Comparison of ENCODE assay signal across 19 cellular contexts in the genomic region with DNA sequence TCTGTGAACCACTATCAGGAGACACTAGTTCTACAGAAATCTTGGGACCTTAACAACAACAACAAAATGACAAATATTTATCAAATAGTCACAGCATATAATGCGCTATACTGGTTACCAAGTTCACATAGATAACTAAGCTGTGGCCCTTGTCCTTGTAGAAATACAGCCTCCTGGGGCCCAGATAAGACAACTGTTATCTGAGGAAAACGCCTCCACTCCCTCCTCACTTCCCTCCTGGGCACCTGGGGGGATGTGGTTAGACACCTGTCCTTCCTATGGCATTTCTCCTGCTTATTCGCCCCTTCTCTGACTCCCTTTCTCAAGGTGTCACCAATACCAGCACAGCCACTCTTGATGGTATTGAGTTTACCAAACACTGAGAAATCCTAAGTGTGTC.
DNase-seq lines count a peak whose midpoint lies in the region; ATAC-seq, FAIRE-seq and TF ChIP-seq lines count a peak whose summit lies in the region.
"Had no signal": no experiment of that assay in that cellular context is flagged by ENCODE, and none has a peak within 500 bp of the region (broad histone marks: within the 10 kb centered on the region; RNA-seq: fewer than 3 reads in every experiment).

No MANE protein-coding gene starts in this region.

- no peaks in the 10 kb centered on the region; a peak in 1 of 22 replicates for H3K9me3 ChIP-seq in BLaER1 treated with 17β-estradiol and CSF1 and Interleukin-3, amounts not matched to agents 10 nM and 100 nM (replicated peaks in 1 of 11)
- H3K9me3 ChIP-seq in Peyer's patch, result no peaks in the 10 kb centered on the region
- no peaks in the 10 kb centered on the region for H3K9me3 ChIP-seq in mucosa of rectum (ENCODE audit: control insufficient read depth in 2 of 2, low read length in 2 of 2)
- H3K9me3 ChIP-seq in stomach, result no peaks in the 10 kb centered on the region

- no peak overlapping the region for H3K4me3 ChIP-seq in BLaER1 treated with 17β-estradiol and CSF1 and Interleukin-3, amounts not matched to agents 10 nM and 100 nM
- H3K4me3 ChIP-seq in Peyer's patch (no peak overlapping the region), mucosa of rectum (ENCODE audit: low read length in 2 of 2) (no peak overlapping the region), stomach (no peak overlapping the region)
- H3K4me3 ChIP-seq: GM23338 had no signal

- 58 to 75% (median 72%) methylated on average over 3 of the region's 3 CpGs for WGBS in stomach, 5 donors

- H3K27ac ChIP-seq in BLaER1 treated with 17β-estradiol and CSF1 and Interleukin-3, amounts not matched to agents 10 nM and 100 nM, result no peak overlapping the region
- peak overlapping the region in 3 of 4 donors; percentile 52 to 84 (median 64) for H3K27ac ChIP-seq in Peyer's patch
- H3K27ac ChIP-seq in mucosa of rectum (ENCODE audit: low read depth in 2 of 2, low read length in 2 of 2), result peak overlapping the region; percentile 19 to 88
- H3K27ac ChIP-seq in stomach, result peak overlapping the region in 4 of 5 donors; percentile 68 to 87 (median 78)

- no peak overlapping the region for H3K9ac ChIP-seq in BLaER1 treated with 17β-estradiol and CSF1 and Interleukin-3, amounts not matched to agents 10 nM and 100 nM
- no peak overlapping the region for H3K9ac ChIP-seq in mucosa of rectum (ENCODE audit: low read depth in 1 of 2, low read length in 2 of 2)

- TF ChIP-seq POLR2A in Peyer's patch (IDR thresholded peaks at IDR 0.05) (no peak), stomach (IDR thresholded peaks at IDR 0.05) (no peak)

- ATAC-seq in HG02623 (IDR thresholded peaks at IDR 0.05; ENCODE audit: unreplicated experiment), result no peak
- ATAC-seq: GM23338 had no signal

- TF ChIP-seq CTCF in Peyer's patch (IDR thresholded peaks at IDR 0.05) (no peak), stomach (IDR thresholded peaks at IDR 0.05) (no peak)

- TF ChIP-seq EP300 in stomach (IDR thresholded peaks at IDR 0.05), result no peak

- intact Hi-C loops in stomach (cut with DNase I; ENCODE audit: low total_unique reads), result no loop called here

- no peaks in the 10 kb centered on the region for H4K20me1 ChIP-seq in BLaER1 treated with 17β-estradiol and CSF1 and Interleukin-3, amounts not matched to agents 10 nM and 100 nM

- no peak for FAIRE-seq in urothelium cell line (lab: Jason Lieb, UNC)

- H3K4me1 ChIP-seq in BLaER1 treated with 17β-estradiol and CSF1 and Interleukin-3, amounts not matched to agents 10 nM and 100 nM, result peaks cover 6 to 12% (median 8%) of the 10 kb centered on the region in 10 experiments; a peak in 18 of 20 replicates
- H3K4me1 ChIP-seq in Peyer's patch (peaks cover 0 to 65% (median 2%) of the 10 kb centered on the region in 4 donors), mucosa of rectum (ENCODE audit: control insufficient read depth in 2 of 2, insufficient read depth in 2 of 2, low read length in 2 of 2) (peaks cover 29 to 51% of the 10 kb centered on the region in 2 donors), stomach (peaks cover 10 to 74% (median 38%) of the 10 kb centered on the region in 4 donors)

- H3K27me3 ChIP-seq in BLaER1 treated with 17β-estradiol and CSF1 and Interleukin-3, amounts not matched to agents 10 nM and 100 nM, result no peaks in the 10 kb centered on the region
- H3K27me3 ChIP-seq in Peyer's patch, result no peaks in the 10 kb centered on the region
- H3K27me3 ChIP-seq in mucosa of rectum (ENCODE audit: control insufficient read depth in 2 of 2, insufficient read depth in 2 of 2, low read length in 2 of 2), result no peaks in the 10 kb centered on the region
- no peaks in the 10 kb centered on the region for H3K27me3 ChIP-seq in stomach

- H3K36me3 ChIP-seq in BLaER1 treated with 17β-estradiol and CSF1 and Interleukin-3, amounts not matched to agents 10 nM and 100 nM, result no peaks in the 10 kb centered on the region
- H3K36me3 ChIP-seq in Peyer's patch, result no peaks in the 10 kb centered on the region
- no peaks in the 10 kb centered on the region for H3K36me3 ChIP-seq in mucosa of rectum (ENCODE audit: control insufficient read depth in 2 of 2, insufficient read depth in 2 of 2, low read length in 2 of 2)
- no peaks in the 10 kb centered on the region for H3K36me3 ChIP-seq in stomach

- H3K4me2 ChIP-seq in BLaER1 treated with 17β-estradiol and CSF1 and Interleukin-3, amounts not matched to agents 10 nM and 100 nM, result peak overlapping the region in 7 of 11 experiments; percentile 14 to 41 (median 29); a peak in 9 of 22 replicates
- H3K4me2 ChIP-seq: GM23338 had no signal

- DNase-seq in Peyer's patch (no peak), stomach (no peak), urothelium cell line (ENCODE audit: low spot score) (no peak), DMS114 treated with DMSO at 0.1 percent for 48 hours (lab: John Stamatoyannopoulos, UW; ENCODE audit: unreplicated experiment) (no peak)
- DNase-seq in activated CD4-positive, CD25-positive, alpha-beta regulatory T cell treated with anti-CD3 and anti-CD28 coated beads, Interleukin-2, amount 50 U/mL, for 72 hours, result no peak
- DNase-seq: CD4-positive, CD25-positive, alpha-beta regulatory T cell; DMS79 treated with DMSO at 0.1 percent for 48 hours; GDM1; HFFc6; Karpas-422; MM.1S; NCI-H187 treated with DMSO at 0.1 percent for 48 hours; NCI-H2171; NCI-H774; SHP77 treated with DMSO at 0.1 percent for 48 hours had no signal

Comparison
In these comparisons a context has a peak if more than half of its experiments do, and no peak if none do; other contexts are left out.
1. H3K27ac ChIP-seq: peak in Peyer's patch (3 of 4), mucosa of rectum (2 of 2) and stomach (4 of 5); none in BLaER1 treated with 17β-estradiol and CSF1 and Interleukin-3, amounts not matched to agents 10 nM and 100 nM (0 of 11).